ENCODE assay signal across 16 cellular contexts in genomic region chr6:70709826-70710225, GRCh38. TPM values are rescaled to one million over a fixed set of nuclear protein-coding genes. Genes with fewer than 3 reads are reported as not detected.
DNase-seq lines count a peak whose midpoint lies in the region; ATAC-seq and TF ChIP-seq lines count a peak whose summit lies in the region.
"Had no signal": no experiment of that assay in that cellular context is flagged by ENCODE, and none has a peak within 500 bp of the region (broad histone marks: within the 10 kb centered on the region; RNA-seq: fewer than 3 reads in every experiment).

No MANE protein-coding gene starts in this region.

- H3K27ac Mint-ChIP-seq in naive thymus-derived CD4-positive, alpha-beta T cell, result no peak overlapping the region

- peaks cover 0 to 3% (median 0%) of the 10 kb centered on the region in 3 experiments for H3K9me3 ChIP-seq in naive thymus-derived CD4-positive, alpha-beta T cell (ENCODE audit: control insufficient read depth in 2 of 3, low read length in 3 of 3)

- H3K4me1 ChIP-seq in naive thymus-derived CD4-positive, alpha-beta T cell (ENCODE audit: control insufficient read depth in 2 of 2, insufficient read depth in 2 of 2, low read length in 2 of 2), result peaks cover 5% of the 10 kb centered on the region in 2 donors

- no peak overlapping the region for H3K27ac ChIP-seq in naive thymus-derived CD4-positive, alpha-beta T cell (ENCODE audit: low read depth, low read length)
- H3K27ac ChIP-seq: Peyer's patch, spleen, VCaP had no signal

- no peaks in the 10 kb centered on the region for H3K36me3 ChIP-seq in naive thymus-derived CD4-positive, alpha-beta T cell (ENCODE audit: control insufficient read depth in 2 of 3, insufficient read depth in 3 of 3, low read length in 3 of 3)
- H3K36me3 ChIP-seq: Peyer's patch, spleen had no signal

- in situ Hi-C loops in GM13977 (cut with MboI; ENCODE audit: low pct_unique_long_range_greater_than_20kb, low sequenced_read_pairs, unreplicated experiment), result loop anchor here (10.0 kb wide), 2 partner anchors 155 to 175 kb away; no protein-coding TSS in a partner anchor

- no peak overlapping the region for H3K4me3 ChIP-seq in cardiac fibroblast (replicated peaks in 1 of 2; ENCODE audit: low read depth in 2 of 2, low read length in 2 of 2)
- no peak overlapping the region for H3K4me3 ChIP-seq in naive thymus-derived CD4-positive, alpha-beta T cell (ENCODE audit: low read length)
- H3K4me3 ChIP-seq: Peyer's patch, spleen had no signal

- POLR2A ChIA-PET in naive thymus-derived CD4-positive, alpha-beta T cell (lab: Charles Lee), result interaction anchor here (0.9 kb wide), 1 partner anchor 10 kb away, joined by 3 read pairs; no protein-coding TSS in a partner anchor

- intact Hi-C loops in naive thymus-derived CD4-positive, alpha-beta T cell (cut with micrococcal nuclease), result no loop called here

- H3K36me3 Mint-ChIP-seq in naive thymus-derived CD4-positive, alpha-beta T cell, result peaks cover 9 to 17% (median 14%) of the 10 kb centered on the region in 5 donors
- H3K36me3 Mint-ChIP-seq: IgD-negative memory B cell had no signal

- peaks cover 31 to 71% (median 65%) of the 10 kb centered on the region in 7 donors for H3K4me1 Mint-ChIP-seq in naive thymus-derived CD4-positive, alpha-beta T cell

- ATAC-seq in naive thymus-derived CD4-positive, alpha-beta T cell, result peak; percentile 31
- ATAC-seq in GM18873 (IDR thresholded peaks at IDR 0.05; ENCODE audit: low FRiP score, unreplicated experiment) (no peak), GM21526 (IDR thresholded peaks at IDR 0.05; ENCODE audit: low FRiP score, unreplicated experiment) (no peak)

- H3K27me3 ChIP-seq in naive thymus-derived CD4-positive, alpha-beta T cell (ENCODE audit: control insufficient read depth in 2 of 2, insufficient read depth in 2 of 2, low read length in 2 of 2), result no peaks in the 10 kb centered on the region
- H3K27me3 ChIP-seq: Peyer's patch, spleen had no signal

- H3K9me3 Mint-ChIP-seq in naive thymus-derived CD4-positive, alpha-beta T cell, result peaks cover 4 to 21% (median 11%) of the 10 kb centered on the region in 11 donors

- CTCF ChIA-PET in naive thymus-derived CD4-positive, alpha-beta T cell (lab: Charles Lee), result interaction anchor here (0.6 to 1.7 kb wide), 4 partner anchors 17 to 250 kb away, joined by 3 to 4 read pairs (median 3); no protein-coding TSS in a partner anchor

- no peak overlapping the region for H3K4me3 Mint-ChIP-seq in naive thymus-derived CD4-positive, alpha-beta T cell
- H3K4me3 Mint-ChIP-seq: IgD-negative memory B cell, neural crest cell had no signal

- no peaks in the 10 kb centered on the region for H3K27me3 Mint-ChIP-seq in naive thymus-derived CD4-positive, alpha-beta T cell
- H3K27me3 Mint-ChIP-seq: IgD-negative memory B cell had no signal

- DNase-seq in Daoy (ENCODE audit: low read depth), result peak; percentile 54
- peak; percentile 77 for DNase-seq in M059J (ENCODE audit: low read depth)
- DNase-seq in cardiac fibroblast (ENCODE audit: low read depth in 2 of 2), result peak; percentile 55 to 85
- no peak for DNase-seq in naive thymus-derived CD4-positive, alpha-beta T cell
- DNase-seq in mucosa of gallbladder (ENCODE audit: low spot score), result no peak
- DNase-seq in GM13977 (ENCODE audit: low spot score), result no peak
- DNase-seq: activated T-cell treated with anti-CD3 and anti-CD28 coated beads, Interleukin-2, amount 50 U/mL, for 1 hour; NCI-H2107; Peyer's patch; spleen; stimulated activated CD8-positive, alpha-beta memory T cell treated with anti-CD3 and anti-CD28 coated beads, Interleukin-4, amount 100 ng/mL, for 48 hours had no signal

- TF ChIP-seq CTCF in cardiac fibroblast (IDR thresholded peaks at IDR 0.05; ENCODE audit: low read depth, low read length), result no peak
- TF ChIP-seq CTCF in GM13977 (IDR thresholded peaks at IDR 0.05; ENCODE audit: extremely low read depth, insufficient read depth, missing control alignments), result no peak

RNA-seq across cellular contexts. Expression of gene SMAP1, which starts 42.1 kb away (rescaled TPM):
- total RNA-seq in Daoy (2014; rRNA removed; shearing (Covaris generic)), result 21.4 and 22.5 TPM in 2 replicates
- 34.6 and 41.1 TPM in 2 replicates for total RNA-seq in M059J (2014; rRNA removed; shearing (Covaris generic))
- total RNA-seq in naive thymus-derived CD4-positive, alpha-beta T cell, result 10 to 100 TPM; 18.7 to 45.7 (median 20.8) TPM
- polyA plus RNA-seq in naive thymus-derived CD4-positive, alpha-beta T cell, result 10 to 100 TPM; 11.3 to 17.6 TPM
- 33.2 TPM for total RNA-seq in mucosa of gallbladder

Comparison
In these comparisons a context has a peak if more than half of its experiments do, and no peak if none do; other contexts are left out.
1. DNase-seq: peak in Daoy (single experiment), M059J (single experiment) and cardiac fibroblast (2 of 2); none in naive thymus-derived CD4-positive, alpha-beta T cell (0 of 9), mucosa of gallbladder (single experiment) and GM13977 (single experiment).